ENCODE assay signal across 23 cellular contexts in the genomic region with DNA sequence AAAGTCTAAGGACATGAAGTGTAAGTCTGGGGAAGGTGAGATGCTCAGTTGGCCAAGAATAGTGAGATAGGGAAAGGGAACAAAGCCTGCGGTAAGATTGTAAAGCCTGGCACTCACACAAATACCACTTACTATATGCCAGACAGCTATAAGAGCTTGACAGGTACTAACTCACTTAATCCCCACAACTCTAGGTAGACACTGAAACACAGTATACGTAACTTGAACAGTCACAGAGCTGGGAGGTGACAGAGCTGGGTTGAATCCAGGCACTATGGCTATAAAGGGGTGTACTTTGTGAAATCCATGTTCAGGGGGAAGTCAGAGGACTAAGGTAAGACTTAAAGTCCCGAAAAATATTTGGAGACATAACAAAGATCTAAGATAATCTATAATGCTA.
DNase-seq lines count a peak whose midpoint lies in the region; ATAC-seq and TF ChIP-seq lines count a peak whose summit lies in the region.
"Had no signal": no experiment of that assay in that cellular context is flagged by ENCODE, and none has a peak within 500 bp of the region (broad histone marks: within the 10 kb centered on the region; RNA-seq: fewer than 3 reads in every experiment).

No MANE protein-coding gene starts in this region.

- WGBS in ovary, 3 donors, result 91 to 96% (median 95%) methylated on average over 3 of the region's 3 CpGs

- peaks cover 32 to 46% of the 10 kb centered on the region in 2 donors for H3K4me1 Mint-ChIP-seq in natural killer cell
- H3K4me1 Mint-ChIP-seq in natural killer cell treated with Interleukin-12 subunit alpha and Interleukin-12 subunit beta and Interleukin-15 and Interleukin-18, amount 100 ng/mL, for 72 hours (ENCODE audit: low read depth in 2 of 2), result peaks cover 34 to 37% of the 10 kb centered on the region in 2 donors
- peaks cover 12% of the 10 kb centered on the region for H3K4me1 Mint-ChIP-seq in activated CD4-positive, alpha-beta T cell treated with anti-CD3 and anti-CD28 coated beads, Interleukin-2, amount 10 ng/mL, durations not matched to agents 24 days and 14 days

- H3K36me3 Mint-ChIP-seq in natural killer cell, result no peaks in the 10 kb centered on the region
- no peaks in the 10 kb centered on the region for H3K36me3 Mint-ChIP-seq in natural killer cell treated with Interleukin-12 subunit alpha and Interleukin-12 subunit beta and Interleukin-15 and Interleukin-18, amount 100 ng/mL, for 72 hours
- no peaks in the 10 kb centered on the region for H3K36me3 Mint-ChIP-seq in activated CD4-positive, alpha-beta T cell treated with anti-CD3 and anti-CD28 coated beads, Interleukin-2, amount 10 ng/mL, durations not matched to agents 24 days and 14 days (ENCODE audit: low read depth)
- H3K36me3 Mint-ChIP-seq: CD4-positive, alpha-beta memory T cell had no signal

- H3K9me3 Mint-ChIP-seq in natural killer cell, result no peaks in the 10 kb centered on the region
- no peaks in the 10 kb centered on the region for H3K9me3 Mint-ChIP-seq in natural killer cell treated with Interleukin-12 subunit alpha and Interleukin-12 subunit beta and Interleukin-15 and Interleukin-18, amount 100 ng/mL, for 72 hours
- H3K9me3 Mint-ChIP-seq in activated CD4-positive, alpha-beta T cell treated with anti-CD3 and anti-CD28 coated beads, Interleukin-2, amount 10 ng/mL, durations not matched to agents 24 days and 14 days, result peaks cover 7% of the 10 kb centered on the region
- H3K9me3 Mint-ChIP-seq: CD4-positive, alpha-beta memory T cell; HFFc6 had no signal

- H3K4me1 ChIP-seq in mucosa of descending colon (ENCODE audit: low read depth) (peaks cover 9% of the 10 kb centered on the region), ovary (ENCODE audit: insufficient read depth) (peaks cover 2% of the 10 kb centered on the region)

- H3K27ac Mint-ChIP-seq in natural killer cell, result peak overlapping the region; percentile 19 to 33
- peak overlapping the region in 1 of 2 donors; percentile 40 for H3K27ac Mint-ChIP-seq in natural killer cell treated with Interleukin-12 subunit alpha and Interleukin-12 subunit beta and Interleukin-15 and Interleukin-18, amount 100 ng/mL, for 72 hours
- no peak overlapping the region for H3K27ac Mint-ChIP-seq in activated CD4-positive, alpha-beta T cell treated with anti-CD3 and anti-CD28 coated beads, Interleukin-2, amount 10 ng/mL, durations not matched to agents 24 days and 14 days
- H3K27ac Mint-ChIP-seq: HFFc6 had no signal

- TF ChIP-seq CTCF in natural killer cell (IDR thresholded peaks at IDR 0.05) (no peak), VCaP (conservative IDR thresholded peaks at IDR 0.05) (no peak), mucosa of descending colon (IDR thresholded peaks at IDR 0.05) (no peak), ovary (IDR thresholded peaks at IDR 0.05) (no peak)

- ATAC-seq in natural killer cell, result no peak
- ATAC-seq in natural killer cell treated with Interleukin-12 subunit alpha and Interleukin-12 subunit beta and Interleukin-15 and Interleukin-18, amount 100 ng/mL, for 72 hours, result no peak
- peak; percentile 19 for ATAC-seq in mucosa of descending colon
- ATAC-seq: A549 had no signal

- no peaks in the 10 kb centered on the region for H3K27me3 ChIP-seq in ovary
- H3K27me3 ChIP-seq: Peyer's patch had no signal

- H3K36me3 ChIP-seq in mucosa of descending colon (ENCODE audit: low read depth) (no peaks in the 10 kb centered on the region), ovary (no peaks in the 10 kb centered on the region)
- H3K36me3 ChIP-seq: Peyer's patch had no signal

- no peak for TF ChIP-seq EP300 in ovary (IDR thresholded peaks at IDR 0.05)

- H3K9me3 ChIP-seq in mucosa of descending colon (no peaks in the 10 kb centered on the region), ovary (no peaks in the 10 kb centered on the region)
- H3K9me3 ChIP-seq: A549, Peyer's patch, SK-N-SH had no signal

- DNase-seq in natural killer cell (no peak), mucosa of descending colon (no peak), HuH-7 (ENCODE audit: low spot score) (no peak), ovary (no peak), caudate nucleus (lab: John Stamatoyannopoulos, UW) (no peak)
- no peak for DNase-seq in natural killer cell treated with Interleukin-12 subunit alpha and Interleukin-12 subunit beta and Interleukin-15 and Interleukin-18, amount 100 ng/mL, for 72 hours (ENCODE audit: low spot score)
- no peak for DNase-seq in activated CD4-positive, alpha-beta T cell treated with anti-CD3 and anti-CD28 coated beads, Interleukin-2, amount 10 ng/mL, durations not matched to agents 24 days and 14 days
- DNase-seq: CD4-positive, alpha-beta memory T cell; DMS153; GDM1; GOT3; HFFc6; Karpas-422; NCI-H1048; NCI-H1436; NCI-H1930; NCI-H226; NCI-H524; Peyer's patch; SHP77 treated with DMSO at 0.1 percent for 48 hours; SK-N-SH had no signal

- no peak overlapping the region for H3K4me3 Mint-ChIP-seq in natural killer cell
- no peak overlapping the region for H3K4me3 Mint-ChIP-seq in natural killer cell treated with Interleukin-12 subunit alpha and Interleukin-12 subunit beta and Interleukin-15 and Interleukin-18, amount 100 ng/mL, for 72 hours
- H3K4me3 Mint-ChIP-seq in activated CD4-positive, alpha-beta T cell treated with anti-CD3 and anti-CD28 coated beads, Interleukin-2, amount 10 ng/mL, durations not matched to agents 24 days and 14 days, result no peak overlapping the region
- H3K4me3 Mint-ChIP-seq: CD4-positive, alpha-beta memory T cell; HFFc6 had no signal

- H3K4me3 ChIP-seq in mucosa of descending colon, result no peak overlapping the region
- no peak overlapping the region for H3K4me3 ChIP-seq in ovary
- H3K4me3 ChIP-seq: A549, Peyer's patch had no signal

- no peak for TF ChIP-seq POLR2A in ovary (IDR thresholded peaks at IDR 0.05)

- no peaks in the 10 kb centered on the region for H3K27me3 Mint-ChIP-seq in natural killer cell (ENCODE audit: low read depth in 2 of 2)
- no peaks in the 10 kb centered on the region for H3K27me3 Mint-ChIP-seq in natural killer cell treated with Interleukin-12 subunit alpha and Interleukin-12 subunit beta and Interleukin-15 and Interleukin-18, amount 100 ng/mL, for 72 hours
- H3K27me3 Mint-ChIP-seq in activated CD4-positive, alpha-beta T cell treated with anti-CD3 and anti-CD28 coated beads, Interleukin-2, amount 10 ng/mL, durations not matched to agents 24 days and 14 days, result no peaks in the 10 kb centered on the region
- H3K27me3 Mint-ChIP-seq: CD4-positive, alpha-beta memory T cell had no signal

- intact Hi-C loops in natural killer cell (cut with micrococcal nuclease) (no loop called here), mucosa of descending colon (cut with DNase I, micrococcal nuclease) (no loop called here), ovary (cut with DNase I) (no loop called here)
- intact Hi-C loops in activated CD4-positive, alpha-beta T cell treated with anti-CD3 and anti-CD28 coated beads, Interleukin-2, amount 10 ng/mL, durations not matched to agents 24 days and 14 days (cut with micrococcal nuclease), result no loop called here

- H3K27ac ChIP-seq in VCaP, result peak overlapping the region; percentile 62
- H3K27ac ChIP-seq in ovary, result no peak overlapping the region
- H3K27ac ChIP-seq in caudate nucleus (ENCODE audit: low read depth, low read length), result no peak overlapping the region
- H3K27ac ChIP-seq: A549, Peyer's patch had no signal
